9 cellular contexts compared by ENCODE assay signal in the genomic region with DNA sequence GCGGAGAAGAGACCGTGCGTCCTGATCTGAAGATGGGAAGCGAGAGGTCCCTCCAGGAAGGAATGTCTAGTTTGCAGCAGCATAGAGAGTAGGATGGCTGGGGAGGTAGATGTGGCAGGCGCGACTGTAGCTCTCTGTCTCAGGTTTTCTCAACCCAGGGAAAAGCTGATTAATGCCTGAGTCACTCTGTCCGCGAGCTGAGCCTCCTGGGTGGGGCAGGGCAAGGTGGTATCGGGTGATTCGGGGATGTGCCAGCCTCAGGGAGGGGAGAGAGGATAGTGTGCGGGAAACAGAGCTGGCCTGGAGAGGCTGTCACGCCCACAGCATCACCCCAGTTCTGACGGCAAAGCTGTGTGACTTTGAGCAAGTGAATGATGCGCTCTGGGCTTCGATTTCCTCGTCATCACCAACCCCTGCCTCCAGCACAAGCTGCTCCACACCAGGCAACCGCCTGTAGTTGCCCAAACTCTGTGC. TPM values are rescaled to one million over a fixed set of nuclear protein-coding genes. Genes with fewer than 3 reads are reported as not detected.
DNase-seq lines count a peak whose midpoint lies in the region; ATAC-seq, FAIRE-seq and TF ChIP-seq lines count a peak whose summit lies in the region.
"Had no signal": no experiment of that assay in that cellular context is flagged by ENCODE, and none has a peak within 500 bp of the region (broad histone marks: within the 10 kb centered on the region; RNA-seq: fewer than 3 reads in every experiment).

No MANE protein-coding gene starts in this region.

- POLR2A ChIA-PET in HepG2 (lab: Yijun Ruan, JAX): interaction anchor here (0.6 to 1.4 kb wide), 3 partner anchors 10 to 187 kb away, joined by 3 read pairs; partner anchors contain the start of gene HES1

- no peaks in the 10 kb centered on the region for H3K27me3 ChIP-seq in WERI-Rb-1 (ENCODE audit: insufficient read depth, low read depth, severe bottlenecking)
- no peaks in the 10 kb centered on the region for H3K27me3 ChIP-seq in HepG2 (ENCODE audit: control insufficient read depth in 1 of 2, insufficient read depth in 2 of 2, low read length in 2 of 2)
- H3K27me3 ChIP-seq in suprapubic skin: peaks cover 3% of the 10 kb centered on the region

- TF ChIP-seq CTCF in AG10803 (conservative IDR thresholded peaks at IDR 0.05; ENCODE audit: low read length) (no peak), GM13977 (IDR thresholded peaks at IDR 0.05; ENCODE audit: extremely low read depth, insufficient read depth, missing control alignments) (no peak), WERI-Rb-1 (IDR thresholded peaks at IDR 0.05; ENCODE audit: low read depth, low read length) (no peak), HepG2 (CRISPR knock-in tag; IDR thresholded peaks at IDR 0.05) (no peak), suprapubic skin (IDR thresholded peaks at IDR 0.05) (no peak)

- TF ChIP-seq EP300 in HepG2 (IDR thresholded peaks at IDR 0.05; ENCODE audit: low read depth in 2 of 2, low read length in 2 of 2) (no peak), HepG2 (CRISPR knock-in tag; IDR thresholded peaks at IDR 0.05; ENCODE audit: borderline replicate concordance) (no peak), suprapubic skin (IDR thresholded peaks at IDR 0.05) (no peak)

- CTCF ChIA-PET in HepG2 (lab: Yijun Ruan, JAX; ENCODE audit: low intra/inter-chr PET ratio, low total read pairs): no interaction called here

- DNase-seq in AG10803 (ENCODE audit: low read depth): peak; percentile 43
- DNase-seq in GM13977 (ENCODE audit: low spot score): peak; percentile 21
- peak; percentile 18 for DNase-seq in WERI-Rb-1
- peak; percentile 50 for DNase-seq in HepG2 (ENCODE audit: low spot score)
- no peak for DNase-seq in NCI-H2107 treated with DMSO at 0.1 percent for 48 hours (lab: John Stamatoyannopoulos, UW; ENCODE audit: unreplicated experiment)
- no peak for DNase-seq in suprapubic skin (ENCODE audit: low spot score in 2 of 2)
- DNase-seq in NCI-H1105 (lab: John Stamatoyannopoulos, UW): no peak
- DNase-seq: endodermal cell had no signal

- H3K9ac ChIP-seq in HepG2 (ENCODE audit: insufficient read depth, low read depth, low read length): no peak overlapping the region

- TF ChIP-seq RAD21 in HepG2 (CRISPR knock-in tag; IDR thresholded peaks at IDR 0.05): no peak

- no peaks in the 10 kb centered on the region for H3K79me2 ChIP-seq in HepG2 (ENCODE audit: insufficient read depth, low read length)

- H3K4me1 ChIP-seq in HepG2 (ENCODE audit: insufficient read depth, low read length) (peaks cover 87% of the 10 kb centered on the region), suprapubic skin (peaks cover 17% of the 10 kb centered on the region)

- peak overlapping the region; percentile 8; the same call in 1 of the 2 replicates for H3K4me2 ChIP-seq in HepG2 (ENCODE audit: low read depth, low read length)

- in situ Hi-C loops in GM13977 (cut with MboI; ENCODE audit: low pct_unique_long_range_greater_than_20kb, low sequenced_read_pairs, unreplicated experiment): loop anchor here (25.0 kb wide), 1 partner anchor 660 kb away; no protein-coding TSS in a partner anchor
- in situ Hi-C loops in HepG2 (cut with HindIII; ENCODE audit: extremely low pct_ligation_motif_present, low pct_unique_long_range_greater_than_20kb): loop anchor here (25.0 kb wide), 1 partner anchor 660 kb away; no protein-coding TSS in a partner anchor

- H3K9me3 ChIP-seq in WERI-Rb-1 (ENCODE audit: severe bottlenecking): no peaks in the 10 kb centered on the region
- H3K9me3 ChIP-seq in HepG2 (ENCODE audit: low read length): peaks cover 10% of the 10 kb centered on the region; the same call in 1 of the 2 replicates
- no peaks in the 10 kb centered on the region for H3K9me3 ChIP-seq in suprapubic skin

- BruUV-seq in HepG2 (replicated peaks; lab: Mats Ljungman, UMichigan): no TSS peak

- FAIRE-seq in HepG2 (lab: Jason Lieb, UNC): no peak

- H3K36me3 ChIP-seq in WERI-Rb-1: no peaks in the 10 kb centered on the region
- no peaks in the 10 kb centered on the region for H3K36me3 ChIP-seq in HepG2 (replicated peaks in 1 of 2; ENCODE audit: control insufficient read depth in 1 of 2, insufficient read depth in 2 of 2, low read length in 2 of 2)
- H3K36me3 ChIP-seq in suprapubic skin: no peaks in the 10 kb centered on the region

- 73% methylated on average over 15 of the region's 17 CpGs for whole genome bisulfite sequencing in HepG2 (ENCODE audit: low lambda C conversion rate)
- 55% methylated on average over 17 of the region's 17 CpGs for WGBS in suprapubic skin

- H3K27ac ChIP-seq in WERI-Rb-1 (no peak overlapping the region), HepG2 (ENCODE audit: extremely low read length, insufficient read depth, low read length) (no peak overlapping the region), suprapubic skin (no peak overlapping the region)

- H4K20me1 ChIP-seq in HepG2 (ENCODE audit: insufficient read depth, low read length): no peaks in the 10 kb centered on the region

- intact Hi-C loops in HepG2 (cut with micrococcal nuclease; ENCODE audit: unreplicated experiment): no loop called here

- no peak for ATAC-seq in HepG2
- ATAC-seq in GM19455 (IDR thresholded peaks at IDR 0.05; ENCODE audit: unreplicated experiment): no peak

- no peak for TF ChIP-seq POLR2A in HepG2 (IDR thresholded peaks at IDR 0.05; ENCODE audit: insufficient read depth in 1 of 2, low read depth in 2 of 2, low read length in 2 of 2)
- no peak for TF ChIP-seq POLR2A in suprapubic skin (IDR thresholded peaks at IDR 0.05)

- H2AFZ ChIP-seq in HepG2 (ENCODE audit: low read length): no peak overlapping the region

- H3K4me3 ChIP-seq in AG10803 (ENCODE audit: low read length): no peak overlapping the region
- no peak overlapping the region for H3K4me3 ChIP-seq in WERI-Rb-1 (ENCODE audit: low read depth, low read length)
- no peak overlapping the region; a peak in 1 of 6 replicates for H3K4me3 ChIP-seq in HepG2 (replicated peaks in 1 of 3; ENCODE audit: insufficient read depth in 1 of 3, low read depth in 2 of 3, low read length in 3 of 3)
- H3K4me3 ChIP-seq in suprapubic skin: no peak overlapping the region

TF ChIP-seq in HepG2, 621 proteins besides CTCF, POLR2A, EP300 and RAD21 (continues in another document):
- TF ChIP-seq GTF3A (CRISPR knock-in tag; conservative IDR thresholded peaks at IDR 0.05) (no peak), ATF5 (CRISPR knock-in tag; IDR thresholded peaks at IDR 0.05; ENCODE audit: low read depth) (no peak)

RNA-seq across cellular contexts. Expression of gene CPN2, which starts 28.4 kb away (rescaled TPM):
- 16.3 and 27.7 TPM in 2 replicates for total RNA-seq in HepG2 (2016; rRNA removed; fragmentation: Illumina TruSeq; extraction: Trizol)
- total RNA-seq in HepG2 (2016; cell fraction: cytosol; rRNA removed; fragmentation: Illumina TruSeq; extraction: Trizol; ENCODE audit: low read depth): 4.8 and 4.9 TPM in 2 replicates
- total RNA-seq in HepG2 (2016; cell fraction: insoluble cytoplasmic fraction; rRNA removed; fragmentation: Illumina TruSeq; extraction: Trizol): 11.8 and 26.8 TPM in 2 replicates
- 14.4 and 15.6 TPM in 2 replicates for total RNA-seq in HepG2 (2016; cell fraction: membrane; rRNA removed; fragmentation: Illumina TruSeq; extraction: Trizol)
- total RNA-seq in HepG2 (2016; cell fraction: nucleus; rRNA removed; fragmentation: Illumina TruSeq; extraction: Trizol): 34.1 and 42.6 TPM in 2 replicates
- polyA plus RNA-seq in HepG2 (2011; rRNA removed): 26.7 and 29.3 TPM in 2 replicates
- 12.6 and 16.6 TPM in 2 replicates for polyA plus RNA-seq in HepG2 (2011; cell fraction: cytosol; rRNA removed)
- polyA plus RNA-seq in HepG2 (2011; cell fraction: nucleus; rRNA removed): 18.2 and 18.5 TPM in 2 replicates
- 19.0 and 20.2 TPM in 2 replicates for polyA plus RNA-seq in HepG2 (2012)
- 8.8 and 9.3 TPM in 2 replicates for polyA plus RNA-seq in HepG2 (2016; cell fraction: cytosol; fragmentation: Illumina TruSeq; extraction: Trizol; ENCODE audit: low read depth)
- polyA plus RNA-seq in HepG2 (2016; cell fraction: insoluble cytoplasmic fraction; fragmentation: Illumina TruSeq; extraction: Trizol; ENCODE audit: low read depth): 27.5 and 38.0 TPM in 2 replicates
- polyA plus RNA-seq in HepG2 (2016; cell fraction: membrane; fragmentation: Illumina TruSeq; extraction: Trizol; ENCODE audit: low read depth): 18.2 and 23.6 TPM in 2 replicates
- polyA plus RNA-seq in HepG2 (2016; cell fraction: nucleus; fragmentation: Illumina TruSeq; extraction: Trizol; ENCODE audit: insufficient read depth, low read depth): 100 and 101 TPM in 2 replicates
- 66.5 TPM in 1 of 2 replicates, not detected in the other for polyA minus RNA-seq in HepG2 (2011; rRNA and poly(A)+ RNA removed; ENCODE audit: low replicate concordance)
- polyA minus RNA-seq in HepG2 (2011; cell fraction: cytosol; rRNA and poly(A)+ RNA removed): 19.2 and 22.2 TPM in 2 replicates
- polyA minus RNA-seq in HepG2 (2011; cell fraction: nucleus; rRNA and poly(A)+ RNA removed): 6.3 and 7.8 TPM in 2 replicates
- not detected for total RNA-seq in suprapubic skin

RNA-seq across cellular contexts. Expression of gene LRRC15, which starts 46.8 kb away (rescaled TPM):
- total RNA-seq in HepG2 (2016; rRNA removed; fragmentation: Illumina TruSeq; extraction: Trizol) (not detected in 2 replicates), suprapubic skin (10 to 100 TPM in 1 of 4 donors, 1 to 10 TPM in 2, not detected in 1; 5.6 to 23.7 (median 9.6) TPM)
- not detected in 2 replicates for total RNA-seq in HepG2 (2016; cell fraction: cytosol; rRNA removed; fragmentation: Illumina TruSeq; extraction: Trizol; ENCODE audit: low read depth)
- not detected in 2 replicates for total RNA-seq in HepG2 (2016; cell fraction: insoluble cytoplasmic fraction; rRNA removed; fragmentation: Illumina TruSeq; extraction: Trizol)
- not detected in 2 replicates for total RNA-seq in HepG2 (2016; cell fraction: membrane; rRNA removed; fragmentation: Illumina TruSeq; extraction: Trizol)
- not detected in 2 replicates for total RNA-seq in HepG2 (2016; cell fraction: nucleus; rRNA removed; fragmentation: Illumina TruSeq; extraction: Trizol)
- not detected in 2 replicates for polyA plus RNA-seq in HepG2 (2011; rRNA removed)
- polyA plus RNA-seq in HepG2 (2011; cell fraction: cytosol; rRNA removed): not detected in 2 replicates
- polyA plus RNA-seq in HepG2 (2011; cell fraction: nucleus; rRNA removed): not detected in 2 replicates
- polyA plus RNA-seq in HepG2 (2012): not detected in 2 replicates
- polyA plus RNA-seq in HepG2 (2016; cell fraction: cytosol; fragmentation: Illumina TruSeq; extraction: Trizol; ENCODE audit: low read depth): not detected in 2 replicates
- polyA plus RNA-seq in HepG2 (2016; cell fraction: insoluble cytoplasmic fraction; fragmentation: Illumina TruSeq; extraction: Trizol; ENCODE audit: low read depth): not detected in 2 replicates
- not detected in 2 replicates for polyA plus RNA-seq in HepG2 (2016; cell fraction: membrane; fragmentation: Illumina TruSeq; extraction: Trizol; ENCODE audit: low read depth)
- not detected in 2 replicates for polyA plus RNA-seq in HepG2 (2016; cell fraction: nucleus; fragmentation: Illumina TruSeq; extraction: Trizol; ENCODE audit: insufficient read depth, low read depth)
- 0.05 TPM in 1 of 2 replicates, not detected in the other for polyA minus RNA-seq in HepG2 (2011; rRNA and poly(A)+ RNA removed; ENCODE audit: low replicate concordance)
- polyA minus RNA-seq in HepG2 (2011; cell fraction: cytosol; rRNA and poly(A)+ RNA removed): not detected in 2 replicates
- polyA minus RNA-seq in HepG2 (2011; cell fraction: nucleus; rRNA and poly(A)+ RNA removed): not detected in 2 replicates

Comparison
In these comparisons a context has a peak if more than half of its experiments do, and no peak if none do; other contexts are left out.
1. DNase-seq: peak in AG10803 (single experiment), GM13977 (single experiment), WERI-Rb-1 (single experiment) and HepG2 (single experiment); none in NCI-H2107 treated with DMSO at 0.1 percent for 48 hours (single experiment), suprapubic skin (0 of 2) and NCI-H1105 (single experiment).
2. RNA of gene CPN2, which starts 28.4 kb away (total RNA-seq): 4.8 to 42.6 TPM in HepG2; not detected in suprapubic skin; every median in the first group is over 4 times any median in the second.